1 cellular context compared by ENCODE assay signal in genomic region chr17:10754109-10754508, GRCh38.
A peak's percentile ranks its signal among the peaks of the same experiment; 100 is the strongest.
TF ChIP-seq lines count a peak whose summit lies in the region.

No MANE protein-coding gene starts in this region.

TF ChIP-seq in HepG2, 621 proteins besides CTCF, POLR2A, EP300 and RAD21:
- TF ChIP-seq BCL6 (CRISPR knock-in tag; IDR thresholded peaks at IDR 0.05) (0 out of 2 replicates have a peak, but pooled peaks have one; percentile 13), ZNF674 (CRISPR knock-in tag; IDR thresholded peaks at IDR 0.05; ENCODE audit: low read depth) (no peak), ZMYM3 (CRISPR knock-in tag; IDR thresholded peaks at IDR 0.05) (peak; percentile 53; the same call in 1 of the 2 replicates), ZFP36 (IDR thresholded peaks at IDR 0.05; ENCODE audit: borderline replicate concordance, low read depth, low read length, partially characterized antibody) (peak; percentile 64), TERF1 (CRISPR knock-in tag; IDR thresholded peaks at IDR 0.05) (no peak), ZNF317 (CRISPR knock-in tag; IDR thresholded peaks at IDR 0.05) (no peak), SMC3 (IDR thresholded peaks at IDR 0.05; ENCODE audit: low read length) (peak; percentile 52), CAMTA2 (CRISPR knock-in tag; IDR thresholded peaks at IDR 0.05; ENCODE audit: borderline replicate concordance) (no peak), KDM6A (CRISPR knock-in tag; IDR thresholded peaks at IDR 0.05; ENCODE audit: low read depth) (no peak), ZNF468 (CRISPR knock-in tag; IDR thresholded peaks at IDR 0.05) (no peak), ZNF646 (CRISPR knock-in tag; IDR thresholded peaks at IDR 0.05) (no peak), ZNF768 (CRISPR knock-in tag; IDR thresholded peaks at IDR 0.05) (peak; percentile 96), NFIC (IDR thresholded peaks at IDR 0.05; ENCODE audit: low read length) (no peak), GABPA (IDR thresholded peaks at IDR 0.05; ENCODE audit: low read depth, low read length) (no peak), GABPA (CRISPR knock-in tag; IDR thresholded peaks at IDR 0.05; ENCODE audit: low read depth) (peak; percentile 25; the same call in 1 of the 2 replicates), TBX2 (CRISPR knock-in tag; IDR thresholded peaks at IDR 0.05; ENCODE audit: borderline replicate concordance) (no peak), STAG1 (CRISPR knock-in tag; IDR thresholded peaks at IDR 0.05) (peak; percentile 31; the same call in 1 of the 2 replicates), ZNF781 (CRISPR knock-in tag; IDR thresholded peaks at IDR 0.05; ENCODE audit: borderline replicate concordance, not compliant biosample characterization) (no peak), ZNF740 (CRISPR knock-in tag; IDR thresholded peaks at IDR 0.05) (no peak), PLRG1 (conservative IDR thresholded peaks at IDR 0.05) (no peak), TSC22D2 (CRISPR knock-in tag; IDR thresholded peaks at IDR 0.05; ENCODE audit: borderline replicate concordance) (no peak)
